ENCODE assay signal across 19 cellular contexts in the genomic region with DNA sequence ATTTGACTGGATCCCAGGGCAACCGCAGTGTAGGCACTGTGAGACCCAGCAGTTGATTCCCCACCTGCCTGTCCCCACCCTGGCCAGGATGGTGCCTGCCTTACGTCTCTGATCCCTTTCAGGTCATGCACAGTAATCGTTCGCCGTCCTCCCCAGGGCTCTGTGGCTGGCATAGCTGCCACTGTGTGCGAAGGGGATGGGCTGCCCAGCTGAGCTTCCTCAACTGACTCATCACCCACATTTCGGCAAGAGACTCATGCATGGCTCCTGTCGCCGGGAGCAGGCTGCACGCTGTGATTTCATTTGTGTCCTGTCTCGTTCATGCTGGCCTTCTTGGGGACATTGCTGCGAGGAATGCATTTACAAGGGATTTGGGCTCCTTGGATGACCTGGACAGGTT.
DNase-seq lines count a peak whose midpoint lies in the region; ATAC-seq and TF ChIP-seq lines count a peak whose summit lies in the region.
"Had no signal": no experiment of that assay in that cellular context is flagged by ENCODE, and none has a peak within 500 bp of the region (broad histone marks: within the 10 kb centered on the region; RNA-seq: fewer than 3 reads in every experiment).

No MANE protein-coding gene starts in this region.

- no peaks in the 10 kb centered on the region for H3K36me3 Mint-ChIP-seq in stimulated activated memory B cell treated with anti-CD40 and anti-IgM and Interleukin-4, amounts not matched to agents 10 μg/mL and 1 μg/mL and 100 μg/mL, for 72 hours
- H3K36me3 Mint-ChIP-seq: activated CD4-positive, alpha-beta memory T cell treated with anti-CD3 and anti-CD28 coated beads for 36 hours; natural killer cell treated with Interleukin-12 subunit alpha and Interleukin-12 subunit beta and Interleukin-15 and Interleukin-18, amount 100 ng/mL, for 72 hours had no signal

- H3K36me3 ChIP-seq in Panc1 (ENCODE audit: control insufficient read depth, insufficient read depth, low read length) (no peaks in the 10 kb centered on the region), aorta (ENCODE audit: control insufficient read depth in 1 of 2, insufficient read depth in 2 of 2, low read length in 1 of 2) (no peaks in the 10 kb centered on the region)
- H3K36me3 ChIP-seq: ascending aorta, left lung had no signal

- DNase-seq in DMS53 (lab: John Stamatoyannopoulos, UW) (peak; percentile 61), DMS53 treated with DMSO at 0.1 percent for 48 hours (lab: John Stamatoyannopoulos, UW; ENCODE audit: unreplicated experiment) (no peak), Panc1 (ENCODE audit: low read depth, low spot score) (no peak), SKM-1 treated with dmso at 0.1 percent for 144 hours (lab: John Stamatoyannopoulos, UW; ENCODE audit: unreplicated experiment) (no peak), aorta (no peak)
- DNase-seq: activated CD4-positive, alpha-beta memory T cell treated with anti-CD3 and anti-CD28 coated beads for 36 hours; hypothalamus; KG1; NCI-H1930; NCI-H526 treated with DMSO at 0.1 percent for 48 hours; SIG-M5; stimulated activated CD4-positive, alpha-beta T cell treated with anti-CD3 and anti-CD28 coated beads, Interleukin-2, amount 100 ng/mL, for 24 hours had no signal

- no peaks in the 10 kb centered on the region for H3K4me1 Mint-ChIP-seq in stimulated activated memory B cell treated with anti-CD40 and anti-IgM and Interleukin-4, amounts not matched to agents 10 μg/mL and 1 μg/mL and 100 μg/mL, for 72 hours

- no peak overlapping the region for H3K27ac ChIP-seq in Panc1 (ENCODE audit: low read length)
- H3K27ac ChIP-seq in aorta (ENCODE audit: low read depth in 1 of 2, low read length in 2 of 2): no peak overlapping the region
- H3K27ac ChIP-seq: 22Rv1, ascending aorta, left lung had no signal

- no peaks in the 10 kb centered on the region for H3K27me3 ChIP-seq in Panc1 (ENCODE audit: control insufficient read depth, insufficient read depth, low read length)
- H3K27me3 ChIP-seq in aorta (ENCODE audit: control insufficient read depth in 1 of 2, insufficient read depth in 2 of 2, low read length in 1 of 2): no peaks in the 10 kb centered on the region
- H3K27me3 ChIP-seq: ascending aorta, left lung had no signal

- no peak for TF ChIP-seq CTCF in Panc1 (IDR thresholded peaks at IDR 0.05)

- POLR2A ChIA-PET in Panc1 (lab: Charles Lee): no interaction called here

- H3K4me1 ChIP-seq in Panc1 (ENCODE audit: control insufficient read depth, insufficient read depth, low read length) (no peaks in the 10 kb centered on the region), aorta (ENCODE audit: control insufficient read depth in 1 of 2, insufficient read depth in 2 of 2, low read length in 2 of 2) (no peaks in the 10 kb centered on the region)
- H3K4me1 ChIP-seq: left lung had no signal

- in situ Hi-C loops in Panc1 (cut with HindIII; ENCODE audit: low pct_unique_long_range_greater_than_20kb, low sequenced_read_pairs): no loop called here

- no peaks in the 10 kb centered on the region for H3K9me3 ChIP-seq in Panc1 (ENCODE audit: control insufficient read depth, insufficient read depth, low read depth, low read length)
- no peaks in the 10 kb centered on the region for H3K9me3 ChIP-seq in aorta (ENCODE audit: control insufficient read depth, low read length)
- H3K9me3 ChIP-seq: ascending aorta, left lung had no signal

- WGBS in aorta, 2 donors: 94 to 98% methylated on average over 12 of the region's 12 CpGs

- H3K4me3 ChIP-seq in Panc1 (ENCODE audit: low read depth in 2 of 2, low read length in 2 of 2): no peak overlapping the region
- H3K4me3 ChIP-seq in aorta (ENCODE audit: low read length in 2 of 2): no peak overlapping the region
- H3K4me3 ChIP-seq: ascending aorta, left lung had no signal

- no TSS peak for BruUV-seq in Panc1 (replicated peaks; lab: Mats Ljungman, UMichigan)

- intact Hi-C loops in Panc1 (cut with micrococcal nuclease; ENCODE audit: unreplicated experiment) (no loop called here), aorta (cut with DNase I) (no loop called here)

- no peaks in the 10 kb centered on the region for H3K27me3 Mint-ChIP-seq in stimulated activated memory B cell treated with anti-CD40 and anti-IgM and Interleukin-4, amounts not matched to agents 10 μg/mL and 1 μg/mL and 100 μg/mL, for 72 hours
- H3K27me3 Mint-ChIP-seq: activated CD4-positive, alpha-beta memory T cell treated with anti-CD3 and anti-CD28 coated beads for 36 hours had no signal

- H3K27ac Mint-ChIP-seq in stimulated activated memory B cell treated with anti-CD40 and anti-IgM and Interleukin-4, amounts not matched to agents 10 μg/mL and 1 μg/mL and 100 μg/mL, for 72 hours: no peak overlapping the region
- H3K27ac Mint-ChIP-seq: activated CD4-positive, alpha-beta memory T cell treated with anti-CD3 and anti-CD28 coated beads for 36 hours; natural killer cell treated with Interleukin-12 subunit alpha and Interleukin-12 subunit beta and Interleukin-15 and Interleukin-18, amount 100 ng/mL, for 72 hours had no signal

- ATAC-seq in Panc1: peak; percentile 38; the same call in 1 of the 2 replicates
- peak; percentile 94 for ATAC-seq in esophagus mucosa
- ATAC-seq in stimulated activated memory B cell treated with anti-CD40 and anti-IgM and Interleukin-4, amounts not matched to agents 10 μg/mL and 1 μg/mL and 100 μg/mL, for 72 hours: peak; percentile 31
- no peak for ATAC-seq in aorta (ENCODE audit: low FRiP score)
- ATAC-seq in GM19023 (IDR thresholded peaks at IDR 0.05; ENCODE audit: unreplicated experiment): no peak
- ATAC-seq: left lung; natural killer cell treated with Interleukin-12 subunit alpha and Interleukin-12 subunit beta and Interleukin-15 and Interleukin-18, amount 100 ng/mL, for 72 hours had no signal

- H3K4me3 Mint-ChIP-seq in stimulated activated memory B cell treated with anti-CD40 and anti-IgM and Interleukin-4, amounts not matched to agents 10 μg/mL and 1 μg/mL and 100 μg/mL, for 72 hours: no peak overlapping the region
- H3K4me3 Mint-ChIP-seq: activated CD4-positive, alpha-beta memory T cell treated with anti-CD3 and anti-CD28 coated beads for 36 hours; natural killer cell treated with Interleukin-12 subunit alpha and Interleukin-12 subunit beta and Interleukin-15 and Interleukin-18, amount 100 ng/mL, for 72 hours had no signal

- H3K9me3 Mint-ChIP-seq in stimulated activated memory B cell treated with anti-CD40 and anti-IgM and Interleukin-4, amounts not matched to agents 10 μg/mL and 1 μg/mL and 100 μg/mL, for 72 hours: no peaks in the 10 kb centered on the region
- H3K9me3 Mint-ChIP-seq: activated CD4-positive, alpha-beta memory T cell treated with anti-CD3 and anti-CD28 coated beads for 36 hours; natural killer cell treated with Interleukin-12 subunit alpha and Interleukin-12 subunit beta and Interleukin-15 and Interleukin-18, amount 100 ng/mL, for 72 hours had no signal

- CTCF ChIA-PET in Panc1 (lab: Charles Lee): no interaction called here

Comparison
In these comparisons a context has a peak if more than half of its experiments do, and no peak if none do; other contexts are left out.
1. ATAC-seq: peak in Panc1 (single experiment), esophagus mucosa (single experiment) and stimulated activated memory B cell treated with anti-CD40 and anti-IgM and Interleukin-4, amounts not matched to agents 10 μg/mL and 1 μg/mL and 100 μg/mL, for 72 hours (single experiment); none in aorta (single experiment) and GM19023 (single experiment).